30 cellular contexts compared by ENCODE assay signal in the genomic region with DNA sequence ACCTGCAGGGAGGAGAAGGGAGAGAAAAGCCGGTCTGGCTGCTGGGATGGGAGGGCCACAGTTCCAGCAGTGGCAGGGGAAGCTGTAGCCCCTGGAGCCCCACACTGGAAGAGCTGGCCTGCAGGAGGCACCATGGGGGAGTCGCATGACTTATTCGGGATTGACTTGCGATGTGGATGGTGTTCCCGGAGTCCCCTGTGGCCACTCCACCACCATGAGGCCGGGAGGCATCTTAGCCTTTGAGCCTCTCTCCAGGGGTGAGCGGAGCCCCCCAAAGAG.
"Had no signal": no experiment of that assay in that cellular context is flagged by ENCODE, and none has a peak within 500 bp of the region (broad histone marks: within the 10 kb centered on the region; RNA-seq: fewer than 3 reads in every experiment).

No MANE protein-coding gene starts in this region.

- H3K27ac Mint-ChIP-seq: activated B cell treated with CpG ODN at 0.5 μM for 24 hours; activated CD4-positive, alpha-beta memory T cell treated with anti-CD3 and anti-CD28 coated beads for 36 hours; activated CD4-positive, alpha-beta T cell treated with anti-CD3 and anti-CD28 coated beads, Interleukin-2, amount 10 ng/mL, durations not matched to agents 24 days and 14 days; activated CD8-positive, alpha-beta T cell treated with anti-CD3 and anti-CD28 coated beads for 36 hours; activated naive CD4-positive, alpha-beta T cell treated with anti-CD3 and anti-CD28 coated beads, Interleukin-2, amount 10 ng/mL, durations not matched to agents 7 days and 5 days; activated naive CD4-positive, alpha-beta T cell treated with anti-CD3 and anti-CD28 coated beads, Interleukin-2, amount 50 U/mL, for 24 hours; activated naive CD8-positive, alpha-beta T cell; activated naive CD8-positive, alpha-beta T cell treated with anti-CD3 and anti-CD28 coated beads, Interleukin-2, amount 10 ng/mL, durations not matched to agents 7 days and 5 days; activated naive CD8-positive, alpha-beta T cell treated with anti-CD3 and anti-CD28 coated beads, Interleukin-2, amount 50 U/mL, for 24 hours; activated T-cell treated with anti-CD3 and anti-CD28 coated beads, Interleukin-2, amount 50 U/mL, for 24 hours; activated T-helper 2 cell treated with anti-CD3 and anti-CD28 coated beads, Interferon-gamma antibody, Interleukin-2, Interleukin-4, amounts not matched to agents 10 μg/mL and 5 μg/mL and 100 μg/mL, durations not matched to agents 14 hours and 24 hours and 36 hours; brain; T-cell; T-helper 2 cell treated with Interferon-gamma antibody and Interleukin-4, amounts not matched to agents 5 μg/mL and 100 μg/mL, for 36 hours had no signal

- H3K36me3 ChIP-seq: ascending aorta had no signal

- H3K4me3 Mint-ChIP-seq: activated B cell treated with CpG ODN at 0.5 μM for 24 hours; activated CD4-positive, alpha-beta memory T cell treated with anti-CD3 and anti-CD28 coated beads for 36 hours; activated CD4-positive, alpha-beta T cell treated with anti-CD3 and anti-CD28 coated beads, Interleukin-2, amount 10 ng/mL, durations not matched to agents 24 days and 14 days; activated CD8-positive, alpha-beta T cell treated with anti-CD3 and anti-CD28 coated beads for 36 hours; activated naive CD4-positive, alpha-beta T cell treated with anti-CD3 and anti-CD28 coated beads, Interleukin-2, amount 10 ng/mL, durations not matched to agents 7 days and 5 days; activated naive CD4-positive, alpha-beta T cell treated with anti-CD3 and anti-CD28 coated beads, Interleukin-2, amount 50 U/mL, for 24 hours; activated naive CD8-positive, alpha-beta T cell; activated naive CD8-positive, alpha-beta T cell treated with anti-CD3 and anti-CD28 coated beads, Interleukin-2, amount 10 ng/mL, durations not matched to agents 7 days and 5 days; activated naive CD8-positive, alpha-beta T cell treated with anti-CD3 and anti-CD28 coated beads, Interleukin-2, amount 50 U/mL, for 24 hours; activated T-cell treated with anti-CD3 and anti-CD28 coated beads, Interleukin-2, amount 50 U/mL, for 24 hours; brain; T-cell; T-helper 2 cell treated with Interferon-gamma antibody and Interleukin-4, amounts not matched to agents 5 μg/mL and 100 μg/mL, for 36 hours had no signal

- H3K4me1 Mint-ChIP-seq: activated B cell treated with CpG ODN at 0.5 μM for 24 hours; activated CD4-positive, alpha-beta T cell treated with anti-CD3 and anti-CD28 coated beads, Interleukin-2, amount 10 ng/mL, durations not matched to agents 24 days and 14 days; activated naive CD4-positive, alpha-beta T cell treated with anti-CD3 and anti-CD28 coated beads, Interleukin-2, amount 10 ng/mL, durations not matched to agents 7 days and 5 days; activated naive CD4-positive, alpha-beta T cell treated with anti-CD3 and anti-CD28 coated beads, Interleukin-2, amount 50 U/mL, for 24 hours; activated naive CD8-positive, alpha-beta T cell treated with anti-CD3 and anti-CD28 coated beads, Interleukin-2, amount 50 U/mL, for 24 hours; T-cell had no signal

- H3K9me3 Mint-ChIP-seq: activated B cell treated with CpG ODN at 0.5 μM for 24 hours; activated CD4-positive, alpha-beta memory T cell treated with anti-CD3 and anti-CD28 coated beads for 36 hours; activated CD4-positive, alpha-beta T cell treated with anti-CD3 and anti-CD28 coated beads, Interleukin-2, amount 10 ng/mL, durations not matched to agents 24 days and 14 days; activated CD8-positive, alpha-beta T cell treated with anti-CD3 and anti-CD28 coated beads for 36 hours; activated naive CD4-positive, alpha-beta T cell treated with anti-CD3 and anti-CD28 coated beads, Interleukin-2, amount 10 ng/mL, durations not matched to agents 7 days and 5 days; activated naive CD4-positive, alpha-beta T cell treated with anti-CD3 and anti-CD28 coated beads, Interleukin-2, amount 50 U/mL, for 24 hours; activated naive CD8-positive, alpha-beta T cell treated with anti-CD3 and anti-CD28 coated beads, Interleukin-2, amount 10 ng/mL, durations not matched to agents 7 days and 5 days; activated naive CD8-positive, alpha-beta T cell treated with anti-CD3 and anti-CD28 coated beads, Interleukin-2, amount 50 U/mL, for 24 hours; activated T-cell treated with anti-CD3 and anti-CD28 coated beads, Interleukin-2, amount 50 U/mL, for 24 hours; activated T-helper 2 cell treated with anti-CD3 and anti-CD28 coated beads, Interferon-gamma antibody, Interleukin-2, Interleukin-4, amounts not matched to agents 10 μg/mL and 5 μg/mL and 100 μg/mL, durations not matched to agents 14 hours and 24 hours and 36 hours; brain; T-cell; T-helper 2 cell treated with Interferon-gamma antibody and Interleukin-4, amounts not matched to agents 5 μg/mL and 100 μg/mL, for 36 hours had no signal

- H3K36me3 Mint-ChIP-seq: activated CD4-positive, alpha-beta memory T cell treated with anti-CD3 and anti-CD28 coated beads for 36 hours; activated naive CD4-positive, alpha-beta T cell treated with anti-CD3 and anti-CD28 coated beads, Interleukin-2, amount 10 ng/mL, durations not matched to agents 7 days and 5 days; activated naive CD4-positive, alpha-beta T cell treated with anti-CD3 and anti-CD28 coated beads, Interleukin-2, amount 50 U/mL, for 24 hours; activated naive CD8-positive, alpha-beta T cell; activated naive CD8-positive, alpha-beta T cell treated with anti-CD3 and anti-CD28 coated beads, Interleukin-2, amount 10 ng/mL, durations not matched to agents 7 days and 5 days; brain; T-cell had no signal

- H3K4me3 ChIP-seq: ascending aorta had no signal

- H3K27me3 Mint-ChIP-seq: activated CD4-positive, alpha-beta memory T cell treated with anti-CD3 and anti-CD28 coated beads for 36 hours; activated CD4-positive, alpha-beta T cell treated with anti-CD3 and anti-CD28 coated beads, Interleukin-2, amount 10 ng/mL, durations not matched to agents 24 days and 14 days; activated naive CD4-positive, alpha-beta T cell treated with anti-CD3 and anti-CD28 coated beads, Interleukin-2, amount 10 ng/mL, durations not matched to agents 7 days and 5 days; activated naive CD4-positive, alpha-beta T cell treated with anti-CD3 and anti-CD28 coated beads, Interleukin-2, amount 50 U/mL, for 24 hours; activated naive CD8-positive, alpha-beta T cell; activated naive CD8-positive, alpha-beta T cell treated with anti-CD3 and anti-CD28 coated beads, Interleukin-2, amount 10 ng/mL, durations not matched to agents 7 days and 5 days; activated T-cell treated with anti-CD3 and anti-CD28 coated beads, Interleukin-2, amount 50 U/mL, for 24 hours had no signal

- H3K27ac ChIP-seq: ascending aorta, VCaP had no signal

- H3K27me3 ChIP-seq: ascending aorta had no signal

- H3K9me3 ChIP-seq: ascending aorta had no signal

- DNase-seq: activated B cell treated with CpG ODN at 0.5 μM for 24 hours; activated CD4-positive, alpha-beta memory T cell treated with anti-CD3 and anti-CD28 coated beads for 36 hours; activated CD4-positive, alpha-beta T cell treated with anti-CD3 and anti-CD28 coated beads for 4 hours; activated CD4-positive, alpha-beta T cell treated with anti-CD3 and anti-CD28 coated beads, Interleukin-2, amount 10 ng/mL, durations not matched to agents 24 days and 14 days; activated CD4-positive, alpha-beta T cell treated with anti-CD3 and anti-CD28 coated beads, Interleukin-2, amount 50 U/mL, for 1 hour; activated CD4-positive, alpha-beta T cell treated with anti-CD3 and anti-CD28 coated beads, Interleukin-2, amount 50 U/mL, for 4 hours; activated CD4-positive, CD25-positive, alpha-beta regulatory T cell treated with anti-CD3 and anti-CD28 coated beads, Interleukin-2, amount 50 U/mL, for 72 hours; activated CD8-positive, alpha-beta memory T cell treated with anti-CD3 and anti-CD28 coated beads, Interleukin-2, amount 50 U/mL, for 4 hours; activated CD8-positive, alpha-beta T cell treated with anti-CD3 and anti-CD28 coated beads for 36 hours; activated effector memory CD4-positive, alpha-beta T cell treated with Interleukin-2 at 50 U/mL for 16 hours; activated gamma-delta T cell; activated naive CD4-positive, alpha-beta T cell treated with anti-CD3 and anti-CD28 coated beads, Interleukin-2, amount 10 ng/mL, durations not matched to agents 7 days and 5 days; activated naive CD4-positive, alpha-beta T cell treated with Interleukin-2 at 50 U/mL for 16 hours; activated naive CD8-positive, alpha-beta T cell treated with anti-CD3 and anti-CD28 coated beads, Interleukin-2, amount 10 ng/mL, durations not matched to agents 7 days and 5 days; activated naive CD8-positive, alpha-beta T cell treated with anti-CD3 and anti-CD28 coated beads, Interleukin-2, amount 50 U/mL, for 24 hours; activated T-cell treated with anti-CD3 and anti-CD28 coated beads, Interleukin-2, amount 50 U/mL, for 24 hours; activated T-cell treated with anti-CD3 and anti-CD28 coated beads, Interleukin-2, amount 50 U/mL, for 48 hours; amygdala; anterior cingulate cortex; central memory CD4-positive, alpha-beta T cell; T-cell; T-helper 2 cell; T-helper 9 cell had no signal
